In the genomic region with DNA sequence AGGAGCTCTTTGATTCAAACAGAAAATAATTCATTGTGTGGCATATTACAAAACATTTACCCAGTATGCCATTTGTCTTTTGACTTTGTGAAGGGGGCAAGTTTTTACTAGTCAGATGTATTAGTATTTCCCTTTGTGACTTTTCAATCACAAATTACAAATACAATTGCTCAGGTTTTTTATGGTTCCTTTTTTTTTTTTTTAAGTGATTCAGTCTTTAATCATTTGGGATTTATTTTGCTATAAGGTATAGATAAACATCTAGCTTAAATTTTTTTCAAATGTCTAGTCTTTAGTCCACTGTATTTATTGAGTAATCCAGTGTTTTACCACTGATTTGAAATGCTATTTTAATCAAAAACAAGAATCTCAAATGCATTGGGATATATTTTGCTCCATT, we compare ENCODE assay signal across 16 cellular contexts.
"Had no signal": no experiment of that assay in that cellular context is flagged by ENCODE, and none has a peak within 500 bp of the region (broad histone marks: within the 10 kb centered on the region; RNA-seq: fewer than 3 reads in every experiment).

No MANE protein-coding gene starts in this region.

- ATAC-seq: pancreas, right cardiac atrium had no signal

- H3K4me3 Mint-ChIP-seq: nephron, type B pancreatic cell had no signal

- H3K27ac ChIP-seq: dorsolateral prefrontal cortex, esophagus squamous epithelium, pancreas, uterus had no signal

- H3K4me3 ChIP-seq: dorsolateral prefrontal cortex, esophagus squamous epithelium, pancreas, uterus had no signal

- H3K36me3 Mint-ChIP-seq: type B pancreatic cell had no signal

- H3K27me3 Mint-ChIP-seq: progenitor cell of endocrine pancreas had no signal

- H3K9me3 Mint-ChIP-seq: type B pancreatic cell had no signal

- H3K4me1 ChIP-seq: esophagus squamous epithelium, pancreas, uterus had no signal

- H3K9me3 ChIP-seq: esophagus squamous epithelium, pancreas, uterus had no signal

- H3K36me3 ChIP-seq: esophagus squamous epithelium, pancreas, uterus had no signal

- H3K27ac Mint-ChIP-seq: nephron, progenitor cell of endocrine pancreas, type B pancreatic cell had no signal

- DNase-seq: cortex of kidney; dorsolateral prefrontal cortex; effector CD8-positive, alpha-beta T cell; esophagus squamous epithelium; foreskin fibroblast; kidney glomerular epithelial cell; occipital lobe; pancreas; right cardiac atrium; small intestine; stimulated activated CD4-positive, alpha-beta T cell treated with anti-CD3 and anti-CD28 coated beads, Interleukin-12 subunit alpha, Interleukin-12 subunit beta, amount 100 ng/mL, for 4 hours; stimulated activated naive CD4-positive, alpha-beta T cell treated with Interleukin-2 at 50 U/mL for 16 hours; uterus had no signal

- H3K27me3 ChIP-seq: dorsolateral prefrontal cortex, esophagus squamous epithelium, pancreas, uterus had no signal
